Comparison of ENCODE assay signal across 9 cellular contexts in genomic region chr4:118353452-118353851, GRCh38. TPM values are rescaled to one million over a fixed set of nuclear protein-coding genes. Genes with fewer than 3 reads are reported as not detected.
DNase-seq lines count a peak whose midpoint lies in the region; ATAC-seq and TF ChIP-seq lines count a peak whose summit lies in the region.
"Had no signal": no experiment of that assay in that cellular context is flagged by ENCODE, and none has a peak within 500 bp of the region (broad histone marks: within the 10 kb centered on the region; RNA-seq: fewer than 3 reads in every experiment).

No MANE protein-coding gene starts in this region.

- no peak overlapping the region for H3K27ac Mint-ChIP-seq in T-helper 2 cell treated with Interferon-gamma antibody and Interleukin-4, amounts not matched to agents 5 μg/mL and 100 μg/mL, for 36 hours
- H3K27ac Mint-ChIP-seq in activated CD4-positive, alpha-beta memory T cell treated with anti-CD3 and anti-CD28 coated beads for 36 hours: no peak overlapping the region

- no peak overlapping the region for H3K9ac ChIP-seq in iPS-18a (ENCODE audit: low read length)

- POLR2A ChIA-PET in activated CD4-positive, alpha-beta memory T cell treated with anti-CD3 and anti-CD28 coated beads for 36 hours (lab: Charles Lee): no interaction called here

- CTCF ChIA-PET in activated CD4-positive, alpha-beta memory T cell treated with anti-CD3 and anti-CD28 coated beads for 36 hours (lab: Charles Lee): interaction anchor here (0.6 to 3.9 kb wide), 20 partner anchors 10 to 80 kb away, joined by 3 to 31 read pairs (median 4); no protein-coding TSS in a partner anchor

- H3K4me3 Mint-ChIP-seq in T-helper 2 cell treated with Interferon-gamma antibody and Interleukin-4, amounts not matched to agents 5 μg/mL and 100 μg/mL, for 36 hours: peak overlapping the region; percentile 84
- H3K4me3 Mint-ChIP-seq in activated CD4-positive, alpha-beta memory T cell treated with anti-CD3 and anti-CD28 coated beads for 36 hours: peak overlapping the region; percentile 63

- H3K4me3 ChIP-seq in iPS-18a (ENCODE audit: low read length) (peak overlapping the region; percentile 74), stomach (peak overlapping the region; percentile 58 to 67 (median 60))

- intact Hi-C loops in activated CD4-positive, alpha-beta memory T cell treated with anti-CD3 and anti-CD28 coated beads for 36 hours (cut with micrococcal nuclease): loop anchor here (1.0 kb wide), 1 partner anchor 72 kb away; no protein-coding TSS in a partner anchor
- intact Hi-C loops in stomach (cut with DNase I; ENCODE audit: low total_unique reads): loop anchor here (5.0 kb wide), 1 partner anchor 71 kb away; no protein-coding TSS in a partner anchor
- intact Hi-C loops in Right ventricle myocardium superior (cut with DNase I): no loop called here

- H3K27me3 ChIP-seq in iPS-18a (ENCODE audit: control insufficient read depth, insufficient read depth, low read length) (peaks cover 46% of the 10 kb centered on the region), stomach (peaks cover 0 to 65% (median 26%) of the 10 kb centered on the region in 3 donors)

- no peak for TF ChIP-seq CTCF in stomach (IDR thresholded peaks at IDR 0.05)

- WGBS in stomach, 5 donors: 9 to 15% (median 12%) methylated on average over 9 of the region's 9 CpGs

- H3K4me1 Mint-ChIP-seq in T-helper 2 cell treated with Interferon-gamma antibody and Interleukin-4, amounts not matched to agents 5 μg/mL and 100 μg/mL, for 36 hours (ENCODE audit: low read depth): peaks cover 11% of the 10 kb centered on the region
- H3K4me1 Mint-ChIP-seq in activated CD4-positive, alpha-beta memory T cell treated with anti-CD3 and anti-CD28 coated beads for 36 hours (ENCODE audit: low read depth): peaks cover 11% of the 10 kb centered on the region

- no peak for TF ChIP-seq EP300 in stomach (IDR thresholded peaks at IDR 0.05)

- no peaks in the 10 kb centered on the region for H3K36me3 Mint-ChIP-seq in T-helper 2 cell treated with Interferon-gamma antibody and Interleukin-4, amounts not matched to agents 5 μg/mL and 100 μg/mL, for 36 hours (ENCODE audit: low read depth)
- H3K36me3 Mint-ChIP-seq in activated CD4-positive, alpha-beta memory T cell treated with anti-CD3 and anti-CD28 coated beads for 36 hours: no peaks in the 10 kb centered on the region

- H3K4me1 ChIP-seq in iPS-18a (ENCODE audit: control insufficient read depth, low read depth, low read length) (peaks cover 6% of the 10 kb centered on the region), stomach (peaks cover 14 to 24% (median 21%) of the 10 kb centered on the region in 4 donors)

- H3K27me3 Mint-ChIP-seq in T-helper 2 cell treated with Interferon-gamma antibody and Interleukin-4, amounts not matched to agents 5 μg/mL and 100 μg/mL, for 36 hours (ENCODE audit: low read depth): peaks cover 67% of the 10 kb centered on the region
- peaks cover 59% of the 10 kb centered on the region for H3K27me3 Mint-ChIP-seq in activated CD4-positive, alpha-beta memory T cell treated with anti-CD3 and anti-CD28 coated beads for 36 hours

- no peaks in the 10 kb centered on the region for H3K9me3 Mint-ChIP-seq in T-helper 2 cell treated with Interferon-gamma antibody and Interleukin-4, amounts not matched to agents 5 μg/mL and 100 μg/mL, for 36 hours
- H3K9me3 Mint-ChIP-seq in activated CD4-positive, alpha-beta memory T cell treated with anti-CD3 and anti-CD28 coated beads for 36 hours: no peaks in the 10 kb centered on the region

- TF ChIP-seq POLR2A in stomach (IDR thresholded peaks at IDR 0.05): no peak

- H3K27ac ChIP-seq in iPS-18a (ENCODE audit: low read length) (no peak overlapping the region), stomach (peak overlapping the region in 1 of 5 donors; percentile 70)
- H3K27ac ChIP-seq: epithelial cell of prostate had no signal

- ATAC-seq in Right ventricle myocardium superior (ENCODE audit: poor library complexity): no peak

- DNase-seq in T-helper 2 cell treated with Interferon-gamma antibody and Interleukin-4, amounts not matched to agents 5 μg/mL and 100 μg/mL, for 36 hours (ENCODE audit: low spot score): no peak
- no peak for DNase-seq in T-helper 2 cell
- no peak for DNase-seq in activated CD4-positive, alpha-beta memory T cell treated with anti-CD3 and anti-CD28 coated beads for 36 hours
- DNase-seq in stomach: no peak
- DNase-seq in mucosa of gallbladder (ENCODE audit: low spot score): no peak
- no peak for DNase-seq in Right ventricle myocardium superior
- no peak for DNase-seq in islet precursor cell

- H3K9me3 ChIP-seq in iPS-18a (ENCODE audit: control insufficient read depth, low read depth, low read length) (no peaks in the 10 kb centered on the region), stomach (no peaks in the 10 kb centered on the region)

- H3K36me3 ChIP-seq in iPS-18a (ENCODE audit: control insufficient read depth, low read depth, low read length): no peaks in the 10 kb centered on the region
- no peaks in the 10 kb centered on the region for H3K36me3 ChIP-seq in stomach

RNA-seq across cellular contexts. Expression of gene PRSS12, which starts 0.6 kb away (rescaled TPM):
- not detected for total RNA-seq in activated CD4-positive, alpha-beta memory T cell treated with anti-CD3 and anti-CD28 coated beads for 36 hours
- total RNA-seq in stomach (10 to 100 TPM in 3 of 5 donors, 1 to 10 TPM in 1, under 1 TPM in 1; 0.45 to 21.7 (median 14.0) TPM), mucosa of gallbladder (39.4 TPM), Right ventricle myocardium superior (not detected)
- polyA plus RNA-seq in stomach: 10 to 100 TPM in 1 of 3 donors, 1 to 10 TPM in 2; 1.4 to 10.1 (median 3.5) TPM
